ENCODE assay signal across 1 cellular context in genomic region chr7:99616359-99617186, GRCh38.
TF ChIP-seq lines count a peak whose summit lies in the region.

TSS of gene ZSCAN25 (plus strand) at chr7:99616946. CDS start at chr7:99619607, 2,661 bp downstream.

TF ChIP-seq in K562, 482 proteins besides CTCF, POLR2A, EP300 and RAD21 (continued from another document):
- peak; percentile 98 for TF ChIP-seq HINFP (tag; conservative IDR thresholded peaks at IDR 0.05; ENCODE audit: low read depth)
- peak; percentile 67 for TF ChIP-seq REST (CRISPR knock-in tag; IDR thresholded peaks at IDR 0.05; ENCODE audit: low read depth)
